27 cellular contexts compared by ENCODE assay signal in the genomic region with DNA sequence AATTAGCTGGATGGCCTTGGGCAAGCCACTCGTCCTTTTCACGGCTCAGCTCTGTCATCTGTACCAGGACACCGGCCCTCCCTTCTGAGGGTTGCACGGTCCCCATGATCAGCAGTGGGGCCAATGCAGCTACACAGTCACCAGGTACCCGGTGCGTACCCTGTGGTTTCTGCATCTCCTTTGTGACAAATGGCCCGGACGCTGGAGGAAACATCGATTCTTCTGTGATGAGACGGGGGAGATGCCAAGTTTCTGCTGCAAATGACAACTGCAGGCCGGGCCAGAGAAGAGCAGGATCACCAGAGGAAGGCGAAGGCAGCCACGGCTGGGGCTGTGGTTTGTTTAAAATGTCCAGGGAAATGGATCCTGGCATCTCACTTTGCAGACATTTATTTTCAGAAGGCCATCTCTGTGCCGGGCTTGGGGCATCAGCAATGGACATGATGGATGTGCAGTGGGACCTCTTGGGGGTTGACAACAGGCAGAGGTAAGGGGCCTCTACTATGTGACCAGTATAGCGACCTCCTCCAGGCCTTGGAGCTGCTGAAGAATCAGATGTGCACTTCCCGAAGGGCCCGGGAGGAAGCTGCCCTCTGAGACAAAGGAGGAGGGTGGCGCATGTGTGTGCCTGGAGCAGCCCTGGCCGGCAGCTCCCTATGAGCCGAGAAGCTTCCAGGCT.
"Had no signal": no experiment of that assay in that cellular context is flagged by ENCODE, and none has a peak within 500 bp of the region (broad histone marks: within the 10 kb centered on the region; RNA-seq: fewer than 3 reads in every experiment).

No MANE protein-coding gene starts in this region.

- H3K9me3 ChIP-seq: heart left ventricle, prostate gland, right atrium auricular region, transverse colon, vagina had no signal

- H3K79me2 ChIP-seq: hepatocyte, parathyroid adenoma had no signal

- H3K4me1 ChIP-seq: esophagus muscularis mucosa, foreskin keratinocyte, gastroesophageal sphincter, heart left ventricle, parathyroid adenoma, prostate gland, right atrium auricular region, transverse colon, vagina had no signal

- ATAC-seq: foreskin keratinocyte; gastroesophageal sphincter; heart left ventricle; left lobe of liver; naive thymus-derived CD4-positive, alpha-beta T cell; stimulated activated naive B cell treated with anti-CD40 and anti-IgM and Interleukin-4, amounts not matched to agents 10 μg/mL and 1 μg/mL and 100 μg/mL, for 72 hours had no signal

- H3K27ac Mint-ChIP-seq: naive thymus-derived CD4-positive, alpha-beta T cell; nephron progenitor cell; stimulated activated naive B cell treated with anti-CD40 and anti-IgM and Interleukin-4, amounts not matched to agents 10 μg/mL and 1 μg/mL and 100 μg/mL, for 72 hours; stimulated activated naive CD8-positive, alpha-beta T cell treated with anti-CD3 and anti-CD28 coated beads, Interleukin-15, Interleukin-2, amounts not matched to agents 100 ng/mL and 50 ng/mL, for 24 hours had no signal

- H3K27me3 ChIP-seq: foreskin keratinocyte, hepatocyte, right atrium auricular region, transverse colon, vagina had no signal

- H3K9ac ChIP-seq: parathyroid adenoma had no signal

- H3K36me3 Mint-ChIP-seq: naive thymus-derived CD4-positive, alpha-beta T cell; stimulated activated naive B cell treated with anti-CD40 and anti-IgM and Interleukin-4, amounts not matched to agents 10 μg/mL and 1 μg/mL and 100 μg/mL, for 72 hours had no signal

- H3K4me3 ChIP-seq: coronary artery, esophagus muscularis mucosa, gastroesophageal sphincter, heart left ventricle, hepatocyte, lung, prostate gland, right atrium auricular region, skin epidermis, transverse colon, vagina had no signal

- H2AFZ ChIP-seq: hepatocyte, parathyroid adenoma had no signal

- H3K36me3 ChIP-seq: esophagus muscularis mucosa, gastroesophageal sphincter, heart left ventricle, prostate gland, right atrium auricular region, transverse colon, vagina had no signal

- H3K4me3 Mint-ChIP-seq: naive thymus-derived CD4-positive, alpha-beta T cell; nephron progenitor cell; stimulated activated naive B cell treated with anti-CD40 and anti-IgM and Interleukin-4, amounts not matched to agents 10 μg/mL and 1 μg/mL and 100 μg/mL, for 72 hours; stimulated activated naive CD8-positive, alpha-beta T cell treated with anti-CD3 and anti-CD28 coated beads, Interleukin-15, Interleukin-2, amounts not matched to agents 100 ng/mL and 50 ng/mL, for 24 hours had no signal

- H3K27me3 Mint-ChIP-seq: stimulated activated naive CD8-positive, alpha-beta T cell treated with anti-CD3 and anti-CD28 coated beads, Interleukin-15, Interleukin-2, amounts not matched to agents 100 ng/mL and 50 ng/mL, for 24 hours had no signal

- H3K27ac ChIP-seq: coronary artery, esophagus muscularis mucosa, foreskin keratinocyte, gastroesophageal sphincter, heart left ventricle, hepatocyte, parathyroid adenoma, prostate gland, right atrium auricular region, skin epidermis, transverse colon, vagina had no signal

- H3K4me1 Mint-ChIP-seq: naive thymus-derived CD4-positive, alpha-beta T cell had no signal

- DNase-seq: dermis blood vessel endothelial cell; effector memory CD4-positive, alpha-beta T cell; foreskin keratinocyte; heart left ventricle; kidney; mesenchymal stem cell; midbrain; naive thymus-derived CD4-positive, alpha-beta T cell; nephron progenitor cell; occipital lobe; stimulated activated CD4-positive, alpha-beta T cell treated with anti-CD3 and anti-CD28 coated beads, Interleukin-15, amount 100 ng/mL, for 24 hours; stimulated activated CD4-positive, alpha-beta T cell treated with anti-CD3 and anti-CD28 coated beads, Interleukin-2, amount 100 ng/mL, for 48 hours; stimulated activated naive B cell treated with anti-CD40 and anti-IgM and Interleukin-4, amounts not matched to agents 10 μg/mL and 1 μg/mL and 100 μg/mL, for 72 hours; transverse colon had no signal

- FAIRE-seq: endothelial cell of umbilical vein, kidney had no signal

- H3K4me2 ChIP-seq: hepatocyte had no signal
